In genomic region chr13:46053162-46054012, GRCh38 we compare ENCODE assay signal across 1 cellular context.
TF ChIP-seq lines count a peak whose summit lies in the region.

No MANE protein-coding gene starts in this region.

TF ChIP-seq in HepG2, 621 proteins besides CTCF, POLR2A, EP300 and RAD21:
- TF ChIP-seq ZNF878 (CRISPR knock-in tag; IDR thresholded peaks at IDR 0.05) (no peak), TRIM24 (CRISPR knock-in tag; IDR thresholded peaks at IDR 0.05) (no peak), SIN3B (IDR thresholded peaks at IDR 0.05; ENCODE audit: low read length) (no peak), STAG1 (CRISPR knock-in tag; IDR thresholded peaks at IDR 0.05) (no peak), ZFP37 (CRISPR knock-in tag; IDR thresholded peaks at IDR 0.05; ENCODE audit: borderline replicate concordance) (no peak)
